Comparison of ENCODE assay signal across 23 cellular contexts in the genomic region with DNA sequence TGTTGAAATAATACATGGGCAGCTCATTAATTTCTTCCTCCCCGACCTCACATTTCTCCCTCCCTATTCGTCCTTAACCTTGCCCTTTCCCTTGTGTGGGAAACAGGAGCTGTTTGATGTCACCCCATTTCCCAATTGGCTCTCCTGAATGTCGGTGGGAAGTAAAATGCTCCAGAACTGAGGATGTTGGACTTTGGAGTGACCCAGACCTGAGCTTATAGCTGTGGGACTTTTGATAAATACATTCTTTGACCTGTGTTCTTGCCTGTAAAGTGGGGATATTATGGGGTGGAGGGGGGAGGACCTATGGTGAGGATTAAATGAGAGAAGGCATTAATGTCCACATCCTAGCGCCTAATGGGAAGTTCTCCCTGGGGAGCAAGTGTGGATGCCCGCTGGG.
"Had no signal": no experiment of that assay in that cellular context is flagged by ENCODE, and none has a peak within 500 bp of the region (broad histone marks: within the 10 kb centered on the region; RNA-seq: fewer than 3 reads in every experiment).

No MANE protein-coding gene starts in this region.

- H3K9me3 ChIP-seq: esophagus muscularis mucosa, testis, tibial artery had no signal

- H3K27me3 ChIP-seq: esophagus muscularis mucosa, foreskin keratinocyte, gastroesophageal sphincter, heart left ventricle, neural progenitor cell, testis, tibial artery had no signal

- ATAC-seq: foreskin keratinocyte; gastroesophageal sphincter; heart left ventricle; left cardiac atrium; left ventricle myocardium superior; naive thymus-derived CD8-positive, alpha-beta T cell; sciatic nerve; stimulated activated effector memory CD8-positive, alpha-beta T cell treated with anti-CD3 and anti-CD28 coated beads, Interleukin-12 subunit alpha, Interleukin-12 subunit beta, amount 100 ng/mL, for 72 hours had no signal

- H3K4me1 ChIP-seq: foreskin keratinocyte, gastroesophageal sphincter, heart left ventricle, neural progenitor cell, parathyroid adenoma, testis had no signal

- H3K27ac ChIP-seq: coronary artery, esophagus muscularis mucosa, foreskin keratinocyte, gastroesophageal sphincter, heart left ventricle, neural progenitor cell, parathyroid adenoma, testis, tibial artery had no signal

- H3K4me3 ChIP-seq: coronary artery, esophagus muscularis mucosa, gastroesophageal sphincter, heart left ventricle, lung, neural progenitor cell, testis, tibial artery had no signal

- DNase-seq: dermis blood vessel endothelial cell; effector memory CD4-positive, alpha-beta T cell; foreskin keratinocyte; heart left ventricle; hippocampal formation; left cardiac atrium; left ventricle myocardium superior; midbrain; naive thymus-derived CD8-positive, alpha-beta T cell; stimulated activated CD4-positive, alpha-beta T cell treated with anti-CD3 and anti-CD28 coated beads, Interleukin-2, amount 100 ng/mL, for 24 hours; stimulated activated CD4-positive, alpha-beta T cell treated with anti-CD3 and anti-CD28 coated beads, Interleukin-4, amount 100 ng/mL, for 24 hours; stimulated activated naive CD4-positive, alpha-beta T cell treated with Interleukin-2 at 50 U/mL for 16 hours; substantia nigra; testis; tibial artery had no signal

- H3K36me3 ChIP-seq: esophagus muscularis mucosa, neural progenitor cell had no signal
